In the genomic region with DNA sequence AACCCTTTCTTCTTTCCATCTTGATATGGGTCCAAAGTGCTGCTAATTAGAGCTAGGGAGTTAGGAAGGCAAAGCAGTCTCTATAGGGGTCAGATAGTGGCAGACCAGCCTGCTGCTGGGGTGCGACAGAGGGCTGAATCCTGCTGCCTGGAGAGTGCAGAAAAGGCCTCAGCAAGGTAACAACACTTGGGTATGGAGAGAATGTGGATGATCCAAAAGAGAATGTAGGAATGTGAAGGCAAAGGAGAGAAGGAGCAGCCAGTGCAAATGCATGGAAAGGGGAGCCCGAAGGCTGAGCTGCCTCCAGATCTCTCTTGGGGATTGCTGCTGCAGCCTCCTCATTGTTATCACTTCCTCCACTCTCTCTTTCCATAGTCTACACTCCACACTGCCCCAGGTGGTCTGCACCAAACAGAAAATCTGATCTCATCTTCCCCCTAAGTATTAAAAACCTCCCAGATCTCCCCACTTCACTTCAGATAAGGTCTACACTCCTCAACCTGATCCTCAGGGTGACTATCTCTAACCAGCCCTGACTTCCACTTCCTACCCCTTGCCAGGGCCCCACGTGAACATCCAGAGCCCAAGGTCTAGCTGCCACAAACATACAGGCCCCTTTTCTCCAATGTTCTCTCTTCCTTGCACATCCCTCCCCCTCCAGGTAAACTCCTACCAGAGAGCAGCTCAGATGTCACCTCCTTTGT, we compare ENCODE assay signal across 11 cellular contexts. TPM values are rescaled to one million over a fixed set of nuclear protein-coding genes. Genes with fewer than 3 reads are reported as not detected.
DNase-seq lines count a peak whose midpoint lies in the region; ATAC-seq and TF ChIP-seq lines count a peak whose summit lies in the region.
"Had no signal": no experiment of that assay in that cellular context is flagged by ENCODE, and none has a peak within 500 bp of the region (broad histone marks: within the 10 kb centered on the region; RNA-seq: fewer than 3 reads in every experiment).

No MANE protein-coding gene starts in this region.

- H3K4me1 ChIP-seq in lower lobe of right lung (peaks cover 45% of the 10 kb centered on the region), tibial artery (peaks cover 0 to 59% (median 41%) of the 10 kb centered on the region in 4 donors)

- DNase-seq in activated naive CD8-positive, alpha-beta T cell treated with anti-CD3 and anti-CD28 coated beads for 36 hours, result no peak
- DNase-seq in lower lobe of right lung (no peak), tibial artery (no peak), NCI-H748 (lab: John Stamatoyannopoulos, UW; ENCODE audit: unreplicated experiment) (no peak), retina (no peak), AG20443 (ENCODE audit: low spot score) (no peak)
- DNase-seq: effector CD4-positive, alpha-beta T cell had no signal

- H3K27ac Mint-ChIP-seq in activated naive CD8-positive, alpha-beta T cell, result peak overlapping the region; percentile 22
- H3K27ac Mint-ChIP-seq in activated naive CD8-positive, alpha-beta T cell treated with anti-CD3 and anti-CD28 coated beads for 36 hours, result no peak overlapping the region
- peak overlapping the region; percentile 25 for H3K27ac Mint-ChIP-seq in activated T-helper 17 cell treated with anti-CD3 and anti-CD28 coated beads, Interleukin-2, amount 50 U/mL, for 72 hours
- H3K27ac Mint-ChIP-seq: B cell had no signal

- TF ChIP-seq CTCF in lower lobe of right lung (IDR thresholded peaks at IDR 0.05), result no peak
- no peak for TF ChIP-seq CTCF in tibial artery (IDR thresholded peaks at IDR 0.05)

- H3K4me3 ChIP-seq in lower lobe of right lung (no peak overlapping the region), tibial artery (no peak overlapping the region)
- H3K4me3 ChIP-seq: GM12878 had no signal

- no peaks in the 10 kb centered on the region for H3K27me3 ChIP-seq in lower lobe of right lung (ENCODE audit: low read depth)
- no peaks in the 10 kb centered on the region for H3K27me3 ChIP-seq in tibial artery

- intact Hi-C loops in lower lobe of right lung (cut with DNase I) (no loop called here), tibial artery (cut with DNase I; ENCODE audit: low total_unique reads) (no loop called here)

- H3K4me3 Mint-ChIP-seq in activated naive CD8-positive, alpha-beta T cell, result no peak overlapping the region
- no peak overlapping the region for H3K4me3 Mint-ChIP-seq in activated naive CD8-positive, alpha-beta T cell treated with anti-CD3 and anti-CD28 coated beads for 36 hours
- H3K4me3 Mint-ChIP-seq in activated T-helper 17 cell treated with anti-CD3 and anti-CD28 coated beads, Interleukin-2, amount 50 U/mL, for 72 hours, result no peak overlapping the region
- H3K4me3 Mint-ChIP-seq: B cell had no signal

- no peaks in the 10 kb centered on the region for H3K9me3 Mint-ChIP-seq in activated naive CD8-positive, alpha-beta T cell (ENCODE audit: low read depth)
- H3K9me3 Mint-ChIP-seq in activated naive CD8-positive, alpha-beta T cell treated with anti-CD3 and anti-CD28 coated beads for 36 hours, result no peaks in the 10 kb centered on the region
- no peaks in the 10 kb centered on the region for H3K9me3 Mint-ChIP-seq in activated T-helper 17 cell treated with anti-CD3 and anti-CD28 coated beads, Interleukin-2, amount 50 U/mL, for 72 hours

- H3K9me3 ChIP-seq in lower lobe of right lung, result no peaks in the 10 kb centered on the region
- no peaks in the 10 kb centered on the region for H3K9me3 ChIP-seq in tibial artery

- ATAC-seq in activated T-helper 17 cell treated with anti-CD3 and anti-CD28 coated beads, Interleukin-2, amount 50 U/mL, for 72 hours (replicated peaks), result no peak
- ATAC-seq in lower lobe of right lung, result no peak
- ATAC-seq: GM12878 had no signal

- no peaks in the 10 kb centered on the region for H3K27me3 Mint-ChIP-seq in activated naive CD8-positive, alpha-beta T cell
- H3K27me3 Mint-ChIP-seq in activated naive CD8-positive, alpha-beta T cell treated with anti-CD3 and anti-CD28 coated beads for 36 hours, result no peaks in the 10 kb centered on the region
- no peaks in the 10 kb centered on the region for H3K27me3 Mint-ChIP-seq in activated T-helper 17 cell treated with anti-CD3 and anti-CD28 coated beads, Interleukin-2, amount 50 U/mL, for 72 hours
- H3K27me3 Mint-ChIP-seq: B cell had no signal

- no peaks in the 10 kb centered on the region for H3K36me3 ChIP-seq in lower lobe of right lung
- no peaks in the 10 kb centered on the region for H3K36me3 ChIP-seq in tibial artery

- peaks cover 38% of the 10 kb centered on the region for H3K4me1 Mint-ChIP-seq in activated naive CD8-positive, alpha-beta T cell (ENCODE audit: low read depth)
- peaks cover 24% of the 10 kb centered on the region for H3K4me1 Mint-ChIP-seq in activated naive CD8-positive, alpha-beta T cell treated with anti-CD3 and anti-CD28 coated beads for 36 hours
- H3K4me1 Mint-ChIP-seq in activated T-helper 17 cell treated with anti-CD3 and anti-CD28 coated beads, Interleukin-2, amount 50 U/mL, for 72 hours, result no peaks in the 10 kb centered on the region

- H3K36me3 Mint-ChIP-seq in activated naive CD8-positive, alpha-beta T cell, result peaks cover 3% of the 10 kb centered on the region
- no peaks in the 10 kb centered on the region for H3K36me3 Mint-ChIP-seq in activated naive CD8-positive, alpha-beta T cell treated with anti-CD3 and anti-CD28 coated beads for 36 hours
- H3K36me3 Mint-ChIP-seq in activated T-helper 17 cell treated with anti-CD3 and anti-CD28 coated beads, Interleukin-2, amount 50 U/mL, for 72 hours (ENCODE audit: low read depth), result no peaks in the 10 kb centered on the region

- H3K27ac ChIP-seq in lower lobe of right lung (peak overlapping the region; percentile 61), tibial artery (peak overlapping the region; percentile 46 to 57)

RNA-seq across cellular contexts. Expression of gene TOM1L2, which starts 28.8 kb away (rescaled TPM):
- total RNA-seq in activated naive CD8-positive, alpha-beta T cell treated with anti-CD3 and anti-CD28 coated beads for 36 hours, result 1 to 10 TPM; 8.5 to 9.0 TPM
- total RNA-seq in activated T-helper 17 cell treated with anti-CD3 and anti-CD28 coated beads, Interleukin-2, amount 50 U/mL, for 72 hours, result 10 to 100 TPM; 20.4 to 24.8 TPM
- total RNA-seq in lower lobe of right lung, result 63.4 TPM

RNA-seq across cellular contexts. Expression of gene DRC3, which starts 29.2 kb away (rescaled TPM):
- total RNA-seq in activated naive CD8-positive, alpha-beta T cell treated with anti-CD3 and anti-CD28 coated beads for 36 hours, result under 1 TPM; 0.18 to 0.52 TPM
- under 1 TPM in 1 of 2 donors, not detected in 1; 0.58 TPM for total RNA-seq in activated T-helper 17 cell treated with anti-CD3 and anti-CD28 coated beads, Interleukin-2, amount 50 U/mL, for 72 hours
- 13.4 TPM for total RNA-seq in lower lobe of right lung
